Comparison of ENCODE assay signal across 1 cellular context in genomic region chr16:27671410-27671809, GRCh38.
TF ChIP-seq lines count a peak whose summit lies in the region.

No MANE protein-coding gene starts in this region.

TF ChIP-seq in A549, 52 proteins besides CTCF, POLR2A, EP300 and RAD21:
- TF ChIP-seq ZSCAN20 (CRISPR knock-in tag; IDR thresholded peaks at IDR 0.05): no peak
- TF ChIP-seq NPAS2 (CRISPR knock-in tag; IDR thresholded peaks at IDR 0.05; ENCODE audit: borderline replicate concordance): no peak
- no peak for TF ChIP-seq FOSL2 (IDR thresholded peaks at IDR 0.05)
- peak; percentile 52 for TF ChIP-seq FOSL2 (CRISPR knock-in tag; IDR thresholded peaks at IDR 0.05)
- TF ChIP-seq CEBPB (IDR thresholded peaks at IDR 0.05): no peak
- TF ChIP-seq HOXB5 (CRISPR knock-in tag; IDR thresholded peaks at IDR 0.05): no peak
- TF ChIP-seq MAX (IDR thresholded peaks at IDR 0.05): no peak
- no peak for TF ChIP-seq RCOR1 (IDR thresholded peaks at IDR 0.05; ENCODE audit: low read depth, low read length)
